Comparison of ENCODE assay signal across 15 cellular contexts in genomic region chr7:42661312-42661711, GRCh38.
DNase-seq lines count a peak whose midpoint lies in the region; FAIRE-seq and TF ChIP-seq lines count a peak whose summit lies in the region.
"Had no signal": no experiment of that assay in that cellular context is flagged by ENCODE, and none has a peak within 500 bp of the region (broad histone marks: within the 10 kb centered on the region; RNA-seq: fewer than 3 reads in every experiment).

No MANE protein-coding gene starts in this region.

- no peak for TF ChIP-seq CTCF in epithelial cell of esophagus (IDR thresholded peaks at IDR 0.05; ENCODE audit: insufficient read depth, low read depth, low read length, missing control alignments)
- TF ChIP-seq CTCF in osteocyte (IDR thresholded peaks at IDR 0.05), result no peak

- DNase-seq in GM03348 (ENCODE audit: low spot score) (peak; percentile 25), RCC 7860 (ENCODE audit: low spot score) (peak; percentile 62), epithelial cell of esophagus (ENCODE audit: low read depth) (peak; percentile 94), osteocyte (ENCODE audit: extremely low spot score, unreplicated experiment) (no peak), SIG-M5 (lab: John Stamatoyannopoulos, UW) (no peak), NCI-H1417 treated with DMSO at 0.1 percent for 48 hours (lab: John Stamatoyannopoulos, UW) (no peak), ureter (ENCODE audit: low spot score) (no peak)
- DNase-seq in activated CD4-positive, CD25-positive, alpha-beta regulatory T cell (lab: John Stamatoyannopoulos, UW), result no peak
- DNase-seq: activated CD4-positive, CD25-positive, alpha-beta regulatory T cell treated with anti-CD3 and anti-CD28 coated beads, Interleukin-2, amount 50 U/mL, for 72 hours; activated T-cell treated with anti-CD3 and anti-CD28 coated beads, Interleukin-2, amount 50 U/mL, for 24 hours; adrenal gland; CD8-positive, alpha-beta memory T cell; effector CD4-positive, alpha-beta T cell; NCI-H1436; NCI-H82 had no signal

- peak; percentile 79 for FAIRE-seq in RCC 7860 (lab: Jason Lieb, UNC)

- H3K4me3 Mint-ChIP-seq in osteocyte (ENCODE audit: unreplicated experiment), result no peak overlapping the region
- H3K4me3 Mint-ChIP-seq: activated T-cell treated with anti-CD3 and anti-CD28 coated beads, Interleukin-2, amount 50 U/mL, for 24 hours; CD8-positive, alpha-beta memory T cell had no signal

- H3K27me3 Mint-ChIP-seq in osteocyte (ENCODE audit: unreplicated experiment), result peaks cover 25% of the 10 kb centered on the region
- H3K27me3 Mint-ChIP-seq: activated T-cell treated with anti-CD3 and anti-CD28 coated beads, Interleukin-2, amount 50 U/mL, for 24 hours had no signal

- H3K4me3 ChIP-seq in epithelial cell of esophagus (ENCODE audit: low read length), result no peak overlapping the region
- H3K4me3 ChIP-seq: adrenal gland had no signal

- H3K27ac Mint-ChIP-seq in osteocyte (ENCODE audit: unreplicated experiment), result peak overlapping the region; percentile 29
- H3K27ac Mint-ChIP-seq: activated T-cell treated with anti-CD3 and anti-CD28 coated beads, Interleukin-2, amount 50 U/mL, for 24 hours; CD8-positive, alpha-beta memory T cell had no signal

- peaks cover 16% of the 10 kb centered on the region for H3K9me3 Mint-ChIP-seq in osteocyte (ENCODE audit: unreplicated experiment)

- no peaks in the 10 kb centered on the region for H3K36me3 Mint-ChIP-seq in osteocyte (ENCODE audit: unreplicated experiment)
- H3K36me3 Mint-ChIP-seq: CD8-positive, alpha-beta memory T cell had no signal

- no peaks in the 10 kb centered on the region for H3K4me1 Mint-ChIP-seq in osteocyte (ENCODE audit: unreplicated experiment)
- H3K4me1 Mint-ChIP-seq: CD8-positive, alpha-beta memory T cell had no signal

Comparison
In these comparisons a context has a peak if more than half of its experiments do, and no peak if none do; other contexts are left out.
1. DNase-seq: peak in GM03348 (single experiment), RCC 7860 (single experiment) and epithelial cell of esophagus (single experiment); none in osteocyte (single experiment), SIG-M5 (single experiment), activated CD4-positive, CD25-positive, alpha-beta regulatory T cell (0 of 4), NCI-H1417 treated with DMSO at 0.1 percent for 48 hours (single experiment) and ureter (single experiment).